In genomic region chr11:3085052-3085451, GRCh38 we compare ENCODE assay signal across 25 cellular contexts.
"Had no signal": no experiment of that assay in that cellular context is flagged by ENCODE, and none has a peak within 500 bp of the region (broad histone marks: within the 10 kb centered on the region; RNA-seq: fewer than 3 reads in every experiment).

No MANE protein-coding gene starts in this region.

- ATAC-seq: mucosa of descending colon; natural killer cell treated with Interleukin-12 subunit alpha and Interleukin-12 subunit beta and Interleukin-15 and Interleukin-18, amount 100 ng/mL, for 72 hours; stimulated activated effector memory CD8-positive, alpha-beta T cell treated with anti-CD3 and anti-CD28 coated beads, Interleukin-12 subunit alpha, Interleukin-12 subunit beta, amount 100 ng/mL, for 72 hours; upper lobe of right lung had no signal

- H3K9me3 ChIP-seq: colonic mucosa, mucosa of descending colon, sigmoid colon, stomach, tibial artery, upper lobe of right lung had no signal

- H3K27ac Mint-ChIP-seq: activated naive CD8-positive, alpha-beta T cell; T-helper 2 cell treated with Interferon-gamma antibody and Interleukin-4, amounts not matched to agents 5 μg/mL and 100 μg/mL, for 36 hours had no signal

- H3K4me1 ChIP-seq: colonic mucosa, sigmoid colon, stomach, tibial artery, upper lobe of right lung had no signal

- H3K27me3 ChIP-seq: colonic mucosa, sigmoid colon, stomach, upper lobe of right lung had no signal

- H3K9me3 Mint-ChIP-seq: natural killer cell treated with Interleukin-12 subunit alpha and Interleukin-12 subunit beta and Interleukin-15 and Interleukin-18, amount 100 ng/mL, for 72 hours; stimulated activated effector memory CD8-positive, alpha-beta T cell treated with anti-CD3 and anti-CD28 coated beads, Interleukin-12 subunit alpha, Interleukin-12 subunit beta, amount 100 ng/mL, for 72 hours; T-helper 2 cell treated with Interferon-gamma antibody and Interleukin-4, amounts not matched to agents 5 μg/mL and 100 μg/mL, for 36 hours had no signal

- H3K4me3 Mint-ChIP-seq: activated naive CD8-positive, alpha-beta T cell; natural killer cell treated with Interleukin-12 subunit alpha and Interleukin-12 subunit beta and Interleukin-15 and Interleukin-18, amount 100 ng/mL, for 72 hours; stimulated activated effector memory CD8-positive, alpha-beta T cell treated with anti-CD3 and anti-CD28 coated beads, Interleukin-12 subunit alpha, Interleukin-12 subunit beta, amount 100 ng/mL, for 72 hours; T-helper 2 cell treated with Interferon-gamma antibody and Interleukin-4, amounts not matched to agents 5 μg/mL and 100 μg/mL, for 36 hours had no signal

- H3K27ac ChIP-seq: colonic mucosa, dorsolateral prefrontal cortex, sigmoid colon, stomach, tibial artery, upper lobe of right lung, VCaP had no signal

- H3K36me3 Mint-ChIP-seq: activated naive CD8-positive, alpha-beta T cell; natural killer cell treated with Interleukin-12 subunit alpha and Interleukin-12 subunit beta and Interleukin-15 and Interleukin-18, amount 100 ng/mL, for 72 hours; stimulated activated effector memory CD8-positive, alpha-beta T cell treated with anti-CD3 and anti-CD28 coated beads, Interleukin-12 subunit alpha, Interleukin-12 subunit beta, amount 100 ng/mL, for 72 hours had no signal

- DNase-seq: activated CD4-positive, alpha-beta T cell treated with anti-CD3 and anti-CD28 coated beads for 4 hours; activated CD4-positive, alpha-beta T cell treated with anti-CD3 and anti-CD28 coated beads, Interleukin-2, amount 50 U/mL, for 4 hours; activated effector memory CD4-positive, alpha-beta T cell treated with Interleukin-2 at 50 U/mL for 16 hours; activated naive CD4-positive, alpha-beta T cell treated with Interleukin-2 at 50 U/mL for 16 hours; activated T-cell treated with anti-CD3 and anti-CD28 coated beads for 4 hours; anterior cingulate cortex; colonic mucosa; effector memory CD4-positive, alpha-beta T cell; hippocampal formation; mesendoderm; mucosa of descending colon; sigmoid colon; small intestine; stimulated activated CD4-positive, alpha-beta T cell treated with anti-CD3 and anti-CD28 coated beads, Interleukin-4, amount 100 ng/mL, for 24 hours; stomach; T-helper 1 cell; tibial artery; upper lobe of right lung had no signal

- H3K4me3 ChIP-seq: colonic mucosa, dorsolateral prefrontal cortex, lung, mucosa of descending colon, sigmoid colon, stomach, tibial artery, upper lobe of right lung had no signal

- H3K36me3 ChIP-seq: colonic mucosa, upper lobe of right lung had no signal
